Comparison of ENCODE assay signal across 8 cellular contexts in the genomic region with DNA sequence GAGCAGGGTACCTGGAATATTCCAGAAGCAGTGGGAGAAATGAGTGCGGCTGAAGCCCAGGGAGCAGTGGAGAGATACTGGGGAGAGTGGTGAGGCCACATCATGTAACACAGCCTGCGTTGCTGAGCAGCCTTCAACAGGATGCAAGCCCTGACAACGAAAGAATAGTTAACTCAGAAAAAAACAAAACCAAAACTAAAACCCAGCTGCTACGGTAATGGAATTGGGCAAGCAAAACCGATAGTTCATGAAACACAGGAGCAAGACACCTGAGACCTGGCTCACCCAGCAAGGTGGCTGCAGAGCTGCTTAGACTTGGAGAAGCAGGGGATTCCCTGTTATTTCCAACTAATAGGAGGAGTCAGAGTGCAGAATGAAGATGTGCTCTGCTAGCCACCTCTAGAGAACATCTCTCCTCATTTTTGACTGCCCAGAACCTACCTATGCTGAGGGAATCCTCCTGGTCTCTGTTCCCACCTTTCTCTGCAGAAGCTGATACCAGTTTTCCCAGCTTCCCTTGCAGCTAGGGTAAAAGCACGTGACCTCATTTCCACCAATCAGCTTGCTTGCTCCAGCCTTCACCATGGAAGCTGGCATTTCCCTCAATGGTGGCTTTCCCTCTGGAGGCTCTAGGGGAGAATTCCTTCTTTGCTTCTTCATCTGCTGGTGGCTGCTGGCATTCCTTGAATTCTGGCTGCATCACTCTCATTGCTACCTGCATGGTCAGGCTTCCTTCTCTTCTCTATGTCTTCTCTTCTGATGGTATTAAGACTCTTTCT. TPM values are rescaled to one million over a fixed set of nuclear protein-coding genes. Genes with fewer than 3 reads are reported as not detected.
DNase-seq lines count a peak whose midpoint lies in the region; ATAC-seq and TF ChIP-seq lines count a peak whose summit lies in the region.

No MANE protein-coding gene starts in this region.

- H3K9me3 ChIP-seq in T-helper 17 cell (ENCODE audit: control insufficient read depth, low read length, poor library complexity, severe bottlenecking): no peaks in the 10 kb centered on the region
- no peaks in the 10 kb centered on the region for H3K9me3 ChIP-seq in mucosa of descending colon
- H3K9me3 ChIP-seq in right atrium auricular region: no peaks in the 10 kb centered on the region

- POLR2A ChIA-PET in WTC11 (lab: Charles Lee): interaction anchor here (0.7 kb wide), 1 partner anchor 23 kb away, joined by 5 read pairs; no protein-coding TSS in a partner anchor

- TF ChIP-seq CTCF in mucosa of descending colon (IDR thresholded peaks at IDR 0.05) (no peak), right atrium auricular region (IDR thresholded peaks at IDR 0.05) (no peak), WTC11 (IDR thresholded peaks at IDR 0.05) (no peak)

- peak overlapping the region; percentile 89 for H3K4me3 Mint-ChIP-seq in T-helper 17 cell
- H3K4me3 Mint-ChIP-seq in WTC11: no peak overlapping the region

- H3K4me1 ChIP-seq in mucosa of descending colon (ENCODE audit: low read depth) (no peaks in the 10 kb centered on the region), right atrium auricular region (no peaks in the 10 kb centered on the region)

- no peaks in the 10 kb centered on the region for H3K36me3 Mint-ChIP-seq in T-helper 17 cell (ENCODE audit: low read depth)
- peaks cover 11% of the 10 kb centered on the region for H3K36me3 Mint-ChIP-seq in WTC11

- DNase-seq in T-helper 17 cell (no peak), mucosa of descending colon (peak in 1 of 3 donors; percentile 10), islet precursor cell (no peak), right atrium auricular region (ENCODE audit: low spot score) (no peak), head of caudate nucleus (no peak), WTC11 (ENCODE audit: low spot score) (no peak)

- peak; percentile 86 for ATAC-seq in GM18511 (IDR thresholded peaks at IDR 0.05; ENCODE audit: unreplicated experiment)
- peak; percentile 77 for ATAC-seq in HG02642 (IDR thresholded peaks at IDR 0.05; ENCODE audit: poor library complexity, unreplicated experiment)
- ATAC-seq in T-helper 17 cell: peak; percentile 90
- ATAC-seq in mucosa of descending colon: peak; percentile 70
- ATAC-seq in WTC11: no peak

- peaks cover 19% of the 10 kb centered on the region for H3K9me3 Mint-ChIP-seq in WTC11

- H3K27me3 Mint-ChIP-seq in T-helper 17 cell (no peaks in the 10 kb centered on the region), WTC11 (ENCODE audit: low read depth) (peaks cover 9% of the 10 kb centered on the region)

- no peaks in the 10 kb centered on the region for H3K27me3 ChIP-seq in right atrium auricular region

- H3K4me1 Mint-ChIP-seq in T-helper 17 cell: peaks cover 20% of the 10 kb centered on the region
- H3K4me1 Mint-ChIP-seq in WTC11: no peaks in the 10 kb centered on the region

- CTCF ChIA-PET in WTC11 (lab: Charles Lee): interaction anchor here (0.6 kb wide), 1 partner anchor 62 kb away, joined by 3 read pairs; no protein-coding TSS in a partner anchor

- H3K27ac ChIP-seq in right atrium auricular region: no peak overlapping the region

- H3K4me3 ChIP-seq in mucosa of descending colon (no peak overlapping the region), right atrium auricular region (no peak overlapping the region)

- H3K27ac Mint-ChIP-seq in T-helper 17 cell: peak overlapping the region; percentile 92
- no peak overlapping the region for H3K27ac Mint-ChIP-seq in WTC11

- H3K36me3 ChIP-seq in mucosa of descending colon (ENCODE audit: low read depth) (no peaks in the 10 kb centered on the region), right atrium auricular region (no peaks in the 10 kb centered on the region)

- intact Hi-C loops in mucosa of descending colon (cut with DNase I, micrococcal nuclease): no loop called here
- intact Hi-C loops in head of caudate nucleus (cut with DNase I): no loop called here

TF ChIP-seq in WTC11, 78 proteins besides CTCF, POLR2A, EP300 and RAD21:
- no peak for TF ChIP-seq MYBL2 (CRISPR knock-in tag; IDR thresholded peaks at IDR 0.05)
- TF ChIP-seq ZNF219 (CRISPR knock-in tag; IDR thresholded peaks at IDR 0.05; ENCODE audit: borderline replicate concordance): no peak
- TF ChIP-seq NR2C2 (CRISPR knock-in tag; IDR thresholded peaks at IDR 0.05): no peak
- TF ChIP-seq CREB1 (CRISPR knock-in tag; IDR thresholded peaks at IDR 0.05): no peak
- no peak for TF ChIP-seq NR3C1 (CRISPR knock-in tag; conservative IDR thresholded peaks at IDR 0.05; ENCODE audit: low read depth)
- TF ChIP-seq, protein P1, sequence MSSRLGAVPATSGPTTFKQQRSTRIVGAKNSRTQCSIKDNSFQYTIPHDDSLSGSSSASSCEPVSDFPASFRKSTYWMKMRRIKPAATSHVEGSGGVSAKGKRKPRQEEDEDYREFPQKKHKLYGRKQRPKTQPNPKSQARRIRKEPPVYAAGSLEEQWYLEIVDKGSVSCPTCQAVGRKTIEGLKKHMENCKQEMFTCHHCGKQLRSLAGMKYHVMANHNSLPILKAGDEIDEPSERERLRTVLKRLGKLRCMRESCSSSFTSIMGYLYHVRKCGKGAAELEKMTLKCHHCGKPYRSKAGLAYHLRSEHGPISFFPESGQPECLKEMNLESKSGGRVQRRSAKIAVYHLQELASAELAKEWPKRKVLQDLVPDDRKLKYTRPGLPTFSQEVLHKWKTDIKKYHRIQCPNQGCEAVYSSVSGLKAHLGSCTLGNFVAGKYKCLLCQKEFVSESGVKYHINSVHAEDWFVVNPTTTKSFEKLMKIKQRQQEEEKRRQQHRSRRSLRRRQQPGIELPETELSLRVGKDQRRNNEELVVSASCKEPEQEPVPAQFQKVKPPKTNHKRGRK (CRISPR knock-in tag; IDR thresholded peaks at IDR 0.05; ENCODE audit: borderline replicate concordance): no peak
- no peak for TF ChIP-seq RORB (CRISPR knock-in tag; IDR thresholded peaks at IDR 0.05)
- no peak for TF ChIP-seq SMAD3 (CRISPR knock-in tag; IDR thresholded peaks at IDR 0.05; ENCODE audit: borderline replicate concordance)
- no peak for TF ChIP-seq SMAD4 (CRISPR knock-in tag; IDR thresholded peaks at IDR 0.05)
- no peak for TF ChIP-seq ATF1 (CRISPR knock-in tag; IDR thresholded peaks at IDR 0.05)
- no peak for TF ChIP-seq EMX1 (CRISPR knock-in tag; IDR thresholded peaks at IDR 0.05)
- no peak for TF ChIP-seq TEAD4 (CRISPR knock-in tag; IDR thresholded peaks at IDR 0.05)
- no peak for TF ChIP-seq TP53 (CRISPR knock-in tag; IDR thresholded peaks at IDR 0.05)
- TF ChIP-seq, protein P2, sequence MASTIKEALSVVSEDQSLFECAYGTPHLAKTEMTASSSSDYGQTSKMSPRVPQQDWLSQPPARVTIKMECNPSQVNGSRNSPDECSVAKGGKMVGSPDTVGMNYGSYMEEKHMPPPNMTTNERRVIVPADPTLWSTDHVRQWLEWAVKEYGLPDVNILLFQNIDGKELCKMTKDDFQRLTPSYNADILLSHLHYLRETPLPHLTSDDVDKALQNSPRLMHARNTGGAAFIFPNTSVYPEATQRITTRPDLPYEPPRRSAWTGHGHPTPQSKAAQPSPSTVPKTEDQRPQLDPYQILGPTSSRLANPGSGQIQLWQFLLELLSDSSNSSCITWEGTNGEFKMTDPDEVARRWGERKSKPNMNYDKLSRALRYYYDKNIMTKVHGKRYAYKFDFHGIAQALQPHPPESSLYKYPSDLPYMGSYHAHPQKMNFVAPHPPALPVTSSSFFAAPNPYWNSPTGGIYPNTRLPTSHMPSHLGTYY (CRISPR knock-in tag; IDR thresholded peaks at IDR 0.05): no peak
- no peak for TF ChIP-seq NFATC4 (CRISPR knock-in tag; IDR thresholded peaks at IDR 0.05)
TF ChIP-seq in WTC11: peak in this region for 0.

RNA-seq across cellular contexts. Expression of a gene that starts 59.4 kb away (rescaled TPM):
- total RNA-seq in T-helper 17 cell (10 to 100 TPM; 33.8 to 57.3 TPM), mucosa of descending colon (10 to 100 TPM; 23.1 to 44.0 (median 34.1) TPM), right atrium auricular region (10 to 100 TPM; 14.4 to 31.3 TPM), WTC11 (2021) (16.0 to 25.0 TPM (median 20.5 TPM) in 3 replicates)
